Comparison of ENCODE assay signal across 14 cellular contexts in the genomic region with DNA sequence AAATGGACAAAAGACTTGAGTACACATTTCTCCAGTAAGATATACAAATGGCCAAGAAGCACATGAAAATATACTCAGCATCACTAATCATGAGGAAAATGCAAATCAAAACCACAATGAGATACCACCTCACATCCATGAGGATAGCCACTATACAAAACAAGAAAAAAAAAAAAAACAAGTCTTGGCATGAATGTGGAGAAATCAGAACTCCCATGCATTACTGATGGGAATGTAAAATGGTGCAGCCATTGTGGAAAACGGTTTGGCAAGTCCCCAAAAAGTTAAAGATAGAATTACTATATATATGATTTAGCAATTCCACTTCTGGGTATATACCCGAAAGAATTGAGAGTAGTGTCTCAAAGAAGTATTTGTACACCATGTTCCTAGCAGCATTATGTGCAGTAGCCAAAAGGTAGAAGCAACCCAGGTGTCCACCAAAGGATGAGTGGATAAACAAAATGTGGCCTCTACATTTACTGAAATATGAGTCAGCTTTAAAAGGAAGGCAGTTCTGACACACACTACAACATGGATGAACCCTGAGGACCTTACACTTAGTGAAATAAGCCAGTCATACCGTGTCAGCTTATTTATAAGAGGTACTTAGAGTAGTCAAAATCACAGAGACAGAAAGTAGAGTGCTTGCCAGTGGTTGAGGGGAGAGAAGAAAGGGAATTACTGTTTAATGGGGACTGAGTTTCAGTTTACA.
DNase-seq lines count a peak whose midpoint lies in the region; ATAC-seq and TF ChIP-seq lines count a peak whose summit lies in the region.
"Had no signal": no experiment of that assay in that cellular context is flagged by ENCODE, and none has a peak within 500 bp of the region (broad histone marks: within the 10 kb centered on the region; RNA-seq: fewer than 3 reads in every experiment).

No MANE protein-coding gene starts in this region.

- ATAC-seq in left colon (no peak), GM19455 (IDR thresholded peaks at IDR 0.05; ENCODE audit: unreplicated experiment) (no peak), left cardiac atrium (no peak)

- H3K4me2 ChIP-seq in SU-DHL-6 (ENCODE audit: low read depth, low read length, poor library complexity, severe bottlenecking): peak overlapping the region; percentile 6

- H3K4me3 ChIP-seq in SU-DHL-6 (ENCODE audit: insufficient read depth, low read length, poor library complexity, severe bottlenecking): no peak overlapping the region
- H3K4me3 ChIP-seq in foreskin fibroblast (ENCODE audit: low read depth in 1 of 2, low read length in 2 of 2): no peak overlapping the region
- H3K4me3 ChIP-seq: esophagus muscularis mucosa had no signal

- no peak overlapping the region for H2AFZ ChIP-seq in SU-DHL-6 (ENCODE audit: low read depth, low read length, severe bottlenecking)

- H3K27ac ChIP-seq in SU-DHL-6 (ENCODE audit: low read depth, low read length): peak overlapping the region; percentile 81
- H3K27ac ChIP-seq: esophagus muscularis mucosa had no signal

- no peaks in the 10 kb centered on the region for H3K9me3 ChIP-seq in SU-DHL-6 (ENCODE audit: insufficient read depth, low read length)
- H3K9me3 ChIP-seq: esophagus muscularis mucosa had no signal

- intact Hi-C loops in left colon (cut with DNase I, micrococcal nuclease) (loop anchor here in 1 of 2 donors (10.0 kb wide), 1 partner anchor 186 kb away; no protein-coding TSS in a partner anchor), left cardiac atrium (cut with DNase I) (loop anchor here in 1 of 2 donors (10.0 kb wide), 1 partner anchor 186 kb away; no protein-coding TSS in a partner anchor)

- no peaks in the 10 kb centered on the region for H3K27me3 ChIP-seq in SU-DHL-6 (ENCODE audit: low read length)
- H3K27me3 ChIP-seq: esophagus muscularis mucosa had no signal

- H3K79me2 ChIP-seq in SU-DHL-6 (ENCODE audit: insufficient read depth, low read length): no peaks in the 10 kb centered on the region

- H3K9ac ChIP-seq in SU-DHL-6 (ENCODE audit: low read length): no peak overlapping the region; the same call in 1 of the 2 replicates

- peaks cover 11% of the 10 kb centered on the region for H3K36me3 ChIP-seq in SU-DHL-6 (ENCODE audit: low read length)

- TF ChIP-seq CTCF in SU-DHL-6 (IDR thresholded peaks at IDR 0.05; ENCODE audit: insufficient read depth, low read length, poor library complexity, severe bottlenecking) (no peak), foreskin fibroblast (IDR thresholded peaks at IDR 0.05; ENCODE audit: low read depth, low read length) (no peak)

- no peaks in the 10 kb centered on the region for H3K9me2 ChIP-seq in SU-DHL-6 (replicated peaks; ENCODE audit: insufficient read depth, low read length)

- peaks cover 20% of the 10 kb centered on the region for H3F3A ChIP-seq in SU-DHL-6 (ENCODE audit: insufficient read depth)

- DNase-seq in A172 (ENCODE audit: low spot score) (peak; percentile 11), HCEC 1CT (peak; percentile 67), foreskin fibroblast (peak; percentile 43 to 63), HPDE6-E6E7 (ENCODE audit: extremely low spot score) (no peak), left colon (no peak), left cardiac atrium (no peak)
- DNase-seq: activated CD4-positive, alpha-beta T cell treated with anti-CD3 and anti-CD28 coated beads for 48 hours; central memory CD4-positive, alpha-beta T cell; islet precursor cell; NCI-H446; stimulated activated CD4-positive, alpha-beta T cell treated with anti-CD3 and anti-CD28 coated beads, Interleukin-12 subunit alpha, Interleukin-12 subunit beta, amount 100 ng/mL, for 4 hours had no signal

- H4K20me1 ChIP-seq in SU-DHL-6 (ENCODE audit: low read depth, low read length): no peaks in the 10 kb centered on the region

Comparison
In these comparisons a context has a peak if more than half of its experiments do, and no peak if none do; other contexts are left out.
1. DNase-seq: peak in A172 (single experiment), HCEC 1CT (single experiment) and foreskin fibroblast (2 of 2); none in HPDE6-E6E7 (single experiment), left colon (0 of 2) and left cardiac atrium (single experiment).